ENCODE assay signal across 1 cellular context in genomic region chr9:73024601-73025034, GRCh38.
TF ChIP-seq lines count a peak whose summit lies in the region.

No MANE protein-coding gene starts in this region.

TF ChIP-seq in K562, 482 proteins besides CTCF, POLR2A, EP300 and RAD21 (continued from another document):
- TF ChIP-seq ZBTB40 (IDR thresholded peaks at IDR 0.05) (no peak), ZBTB40 (CRISPR knock-in tag; IDR thresholded peaks at IDR 0.05) (no peak), ZNF239 (CRISPR knock-in tag; IDR thresholded peaks at IDR 0.05) (no peak; the same call in 1 of the 2 replicates), PKNOX1 (IDR thresholded peaks at IDR 0.05) (peak; percentile 91), MYC (IDR thresholded peaks at IDR 0.05; ENCODE audit: low read depth, low read length) (peak; percentile 48; the same call in 1 of the 2 replicates), MYC (CRISPR knock-in tag; IDR thresholded peaks at IDR 0.05; ENCODE audit: borderline replicate concordance, low read depth) (no peak), SMC3 (conservative IDR thresholded peaks at IDR 0.05; ENCODE audit: insufficient read depth, low read depth, low read length) (no peak), THRAP3 (IDR thresholded peaks at IDR 0.05; ENCODE audit: borderline replicate concordance) (no peak), RREB1 (CRISPR knock-in tag; IDR thresholded peaks at IDR 0.05) (no peak), HDAC6 (IDR thresholded peaks at IDR 0.05; ENCODE audit: low read depth, low read length) (no peak), ZBTB11 (CRISPR knock-in tag; IDR thresholded peaks at IDR 0.05) (peak in 1 of 3 experiments; percentile 74; a peak in 2 of 6 replicates), GABPB1 (CRISPR knock-in tag; IDR thresholded peaks at IDR 0.05) (no peak), BMI1 (IDR thresholded peaks at IDR 0.05; ENCODE audit: low read length) (no peak), PTBP1 (IDR thresholded peaks at IDR 0.05; ENCODE audit: low read depth, low read length) (no peak), YBX1 (IDR thresholded peaks at IDR 0.05) (no peak), POLR3G (IDR thresholded peaks at IDR 0.05; ENCODE audit: extremely low read depth, insufficient read length, insufficient replicate concordance) (no peak), E2F5 (CRISPR knock-in tag; IDR thresholded peaks at IDR 0.05) (no peak), BCL6 (CRISPR knock-in tag; IDR thresholded peaks at IDR 0.05) (no peak), ELF4 (CRISPR knock-in tag; IDR thresholded peaks at IDR 0.05) (0 out of 2 replicates have a peak, but pooled peaks have one; percentile 15), ZNF639 (CRISPR knock-in tag; conservative IDR thresholded peaks at IDR 0.05 in 1 of 2, IDR thresholded peaks at IDR 0.05 in 1 of 2) (peak in 1 of 2 experiments; percentile 91; a peak in 2 of 4 replicates), ARID3B (CRISPR knock-in tag; IDR thresholded peaks at IDR 0.05; ENCODE audit: borderline replicate concordance) (no peak), FUS (optimal IDR thresholded peaks at IDR 0.05; ENCODE audit: low read depth, low read length) (no peak)
